24 cellular contexts compared by ENCODE assay signal in genomic region chr13:75279834-75280369, GRCh38.
"Had no signal": no experiment of that assay in that cellular context is flagged by ENCODE, and none has a peak within 500 bp of the region (broad histone marks: within the 10 kb centered on the region; RNA-seq: fewer than 3 reads in every experiment).

No MANE protein-coding gene starts in this region.

- H3K27me3 Mint-ChIP-seq: stimulated activated naive CD8-positive, alpha-beta T cell treated with anti-CD3 and anti-CD28 coated beads, Interleukin-15, amount 100 ng/mL, for 72 hours; T-helper 17 cell had no signal

- H3K4me1 ChIP-seq: heart left ventricle, left ventricle myocardium inferior, pancreas, psoas muscle, right atrium auricular region, tibial artery had no signal

- H3K4me3 ChIP-seq: heart left ventricle, left ventricle myocardium inferior, pancreas, psoas muscle, right atrium auricular region, skin epidermis, tibial artery had no signal

- H3K27me3 ChIP-seq: heart left ventricle, pancreas, right atrium auricular region, tibial artery had no signal

- H3K36me3 Mint-ChIP-seq: immature natural killer cell; stimulated activated effector memory CD8-positive, alpha-beta T cell treated with anti-CD3 and anti-CD28 coated beads, Interleukin-12 subunit alpha, Interleukin-12 subunit beta, amount 100 ng/mL, for 72 hours had no signal

- H3K27ac ChIP-seq: heart left ventricle, left ventricle myocardium inferior, pancreas, psoas muscle, right atrium auricular region, skin epidermis, tibial artery had no signal

- H3K4me3 Mint-ChIP-seq: activated naive CD8-positive, alpha-beta T cell treated with anti-CD3 and anti-CD28 coated beads for 36 hours; activated T-cell treated with anti-CD3 and anti-CD28 coated beads, Interleukin-2, amount 50 U/mL, for 4 hours; immature natural killer cell; nephron; stimulated activated effector memory CD8-positive, alpha-beta T cell treated with anti-CD3 and anti-CD28 coated beads, Interleukin-12 subunit alpha, Interleukin-12 subunit beta, amount 100 ng/mL, for 72 hours; stimulated activated naive CD8-positive, alpha-beta T cell treated with anti-CD3 and anti-CD28 coated beads, Interleukin-15, amount 100 ng/mL, for 72 hours; T-helper 17 cell had no signal

- ATAC-seq: activated T-cell treated with anti-CD3 and anti-CD28 coated beads, Interleukin-2, amount 50 U/mL, for 4 hours; pancreas; stimulated activated effector memory CD8-positive, alpha-beta T cell treated with anti-CD3 and anti-CD28 coated beads, Interleukin-12 subunit alpha, Interleukin-12 subunit beta, amount 100 ng/mL, for 72 hours; stimulated activated naive CD8-positive, alpha-beta T cell treated with anti-CD3 and anti-CD28 coated beads, Interleukin-15, amount 100 ng/mL, for 72 hours; T-helper 17 cell had no signal

- H3K9me3 ChIP-seq: pancreas, right atrium auricular region had no signal

- H3K36me3 ChIP-seq: pancreas had no signal

- H3K4me1 Mint-ChIP-seq: activated naive CD8-positive, alpha-beta T cell treated with anti-CD3 and anti-CD28 coated beads for 36 hours; immature natural killer cell; nephron; stimulated activated effector memory CD8-positive, alpha-beta T cell treated with anti-CD3 and anti-CD28 coated beads, Interleukin-12 subunit alpha, Interleukin-12 subunit beta, amount 100 ng/mL, for 72 hours; stimulated activated naive CD8-positive, alpha-beta T cell treated with anti-CD3 and anti-CD28 coated beads, Interleukin-15, amount 100 ng/mL, for 72 hours; T-helper 17 cell had no signal

- DNase-seq: activated CD4-positive, alpha-beta T cell treated with anti-CD3 and anti-CD28 coated beads for 4 hours; activated CD4-positive, alpha-beta T cell treated with anti-CD3 and anti-CD28 coated beads, Interleukin-2, amount 50 U/mL, for 48 hours; activated CD4-positive, CD25-positive, alpha-beta regulatory T cell; activated CD8-positive, alpha-beta memory T cell treated with anti-CD3 and anti-CD28 coated beads, Interleukin-2, amount 50 U/mL, for 48 hours; activated naive CD4-positive, alpha-beta T cell treated with Interleukin-2 at 50 U/mL for 16 hours; activated naive CD8-positive, alpha-beta T cell treated with anti-CD3 and anti-CD28 coated beads for 36 hours; activated T-cell treated with anti-CD3 and anti-CD28 coated beads, Interleukin-2, amount 50 U/mL, for 4 hours; amniotic stem cell; cerebellar nuclear complex; cortex of kidney; heart left ventricle; immature natural killer cell; left ventricle myocardium inferior; midbrain; pancreas; psoas muscle; stimulated activated CD4-positive, alpha-beta T cell treated with anti-CD3 and anti-CD28 coated beads, Interleukin-2, amount 100 ng/mL, for 24 hours; stimulated activated naive CD8-positive, alpha-beta T cell treated with anti-CD3 and anti-CD28 coated beads, Interleukin-15, amount 100 ng/mL, for 72 hours; T-helper 17 cell; tibial artery had no signal

- H3K27ac Mint-ChIP-seq: activated naive CD8-positive, alpha-beta T cell treated with anti-CD3 and anti-CD28 coated beads for 36 hours; immature natural killer cell; nephron; stimulated activated effector memory CD8-positive, alpha-beta T cell treated with anti-CD3 and anti-CD28 coated beads, Interleukin-12 subunit alpha, Interleukin-12 subunit beta, amount 100 ng/mL, for 72 hours; stimulated activated naive CD8-positive, alpha-beta T cell treated with anti-CD3 and anti-CD28 coated beads, Interleukin-15, amount 100 ng/mL, for 72 hours; T-helper 17 cell had no signal
